Comparison of ENCODE assay signal across 1 cellular context in genomic region chr14:105019861-105020814, GRCh38.
A peak's percentile ranks its signal among the peaks of the same experiment; 100 is the strongest.
TF ChIP-seq lines count a peak whose summit lies in the region.

No MANE protein-coding gene starts in this region.

TF ChIP-seq in HepG2, 621 proteins besides CTCF, POLR2A, EP300 and RAD21 (continued from another document and continues in another):
- TF ChIP-seq GPBP1L1 (CRISPR knock-in tag; IDR thresholded peaks at IDR 0.05): no peak
- TF ChIP-seq, protein P1, sequence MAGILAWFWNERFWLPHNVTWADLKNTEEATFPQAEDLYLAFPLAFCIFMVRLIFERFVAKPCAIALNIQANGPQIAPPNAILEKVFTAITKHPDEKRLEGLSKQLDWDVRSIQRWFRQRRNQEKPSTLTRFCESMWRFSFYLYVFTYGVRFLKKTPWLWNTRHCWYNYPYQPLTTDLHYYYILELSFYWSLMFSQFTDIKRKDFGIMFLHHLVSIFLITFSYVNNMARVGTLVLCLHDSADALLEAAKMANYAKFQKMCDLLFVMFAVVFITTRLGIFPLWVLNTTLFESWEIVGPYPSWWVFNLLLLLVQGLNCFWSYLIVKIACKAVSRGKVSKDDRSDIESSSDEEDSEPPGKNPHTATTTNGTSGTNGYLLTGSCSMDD (CRISPR knock-in tag; IDR thresholded peaks at IDR 0.05): no peak
- TF ChIP-seq MXD1 (CRISPR knock-in tag; IDR thresholded peaks at IDR 0.05): peak; percentile 29; the same call in 1 of the 2 replicates
- no peak for TF ChIP-seq RARG (CRISPR knock-in tag; IDR thresholded peaks at IDR 0.05; ENCODE audit: low read depth)
- no peak for TF ChIP-seq TMF1 (CRISPR knock-in tag; IDR thresholded peaks at IDR 0.05; ENCODE audit: low read depth)
- no peak for TF ChIP-seq ONECUT2 (CRISPR knock-in tag; IDR thresholded peaks at IDR 0.05)
- no peak for TF ChIP-seq MTF1 (CRISPR knock-in tag; IDR thresholded peaks at IDR 0.05)
- TF ChIP-seq, protein P2, sequence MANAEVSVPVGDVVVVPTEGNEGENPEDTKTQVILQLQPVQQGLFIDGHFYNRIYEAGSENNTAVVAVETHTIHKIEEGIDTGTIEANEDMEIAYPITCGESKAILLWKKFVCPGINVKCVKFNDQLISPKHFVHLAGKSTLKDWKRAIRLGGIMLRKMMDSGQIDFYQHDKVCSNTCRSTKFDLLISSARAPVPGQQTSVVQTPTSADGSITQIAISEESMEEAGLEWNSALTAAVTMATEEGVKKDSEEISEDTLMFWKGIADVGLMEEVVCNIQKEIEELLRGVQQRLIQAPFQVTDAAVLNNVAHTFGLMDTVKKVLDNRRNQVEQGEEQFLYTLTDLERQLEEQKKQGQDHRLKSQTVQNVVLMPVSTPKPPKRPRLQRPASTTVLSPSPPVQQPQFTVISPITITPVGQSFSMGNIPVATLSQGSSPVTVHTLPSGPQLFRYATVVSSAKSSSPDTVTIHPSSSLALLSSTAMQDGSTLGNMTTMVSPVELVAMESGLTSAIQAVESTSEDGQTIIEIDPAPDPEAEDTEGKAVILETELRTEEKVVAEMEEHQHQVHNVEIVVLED (CRISPR knock-in tag; IDR thresholded peaks at IDR 0.05; ENCODE audit: borderline replicate concordance): no peak
- TF ChIP-seq RORA (CRISPR knock-in tag; IDR thresholded peaks at IDR 0.05): no peak; the same call in 1 of the 2 replicates
- TF ChIP-seq AGO2 (optimal IDR thresholded peaks at IDR 0.05; ENCODE audit: low read depth, low read length): peak; percentile 55
- TF ChIP-seq, protein P3, sequence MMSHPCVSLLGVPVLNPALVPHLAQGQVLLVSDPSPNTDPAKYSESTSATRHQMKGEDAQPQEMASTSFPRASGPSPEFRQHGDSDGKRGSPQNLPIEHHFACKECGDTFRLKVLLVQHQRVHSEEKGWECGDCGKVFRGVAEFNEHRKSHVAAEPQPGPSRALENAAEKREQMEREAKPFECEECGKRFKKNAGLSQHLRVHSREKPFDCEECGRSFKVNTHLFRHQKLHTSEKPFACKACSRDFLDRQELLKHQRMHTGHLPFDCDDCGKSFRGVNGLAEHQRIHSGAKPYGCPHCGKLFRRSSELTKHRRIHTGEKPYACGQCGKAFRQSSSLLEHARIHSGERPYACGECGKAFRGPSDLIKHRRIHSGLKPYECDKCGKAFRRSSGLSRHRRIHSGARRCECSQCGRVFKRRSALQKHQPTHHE (CRISPR knock-in tag; IDR thresholded peaks at IDR 0.05; ENCODE audit: borderline replicate concordance): peak; percentile 59; the same call in 1 of the 2 replicates
- TF ChIP-seq KDM5A (IDR thresholded peaks at IDR 0.05; ENCODE audit: borderline replicate concordance, low read length): no peak
- TF ChIP-seq SPEN (CRISPR knock-in tag; IDR thresholded peaks at IDR 0.05; ENCODE audit: low read depth): no peak
- no peak for TF ChIP-seq ZNF44 (CRISPR knock-in tag; IDR thresholded peaks at IDR 0.05)
- no peak for TF ChIP-seq ZFP36 (IDR thresholded peaks at IDR 0.05; ENCODE audit: borderline replicate concordance, low read depth, low read length, partially characterized antibody)
- no peak for TF ChIP-seq RERE (CRISPR knock-in tag; IDR thresholded peaks at IDR 0.05; ENCODE audit: low read depth)
- peak; percentile 93; the same call in 1 of the 2 replicates for TF ChIP-seq UBTF (CRISPR knock-in tag; IDR thresholded peaks at IDR 0.05)
- TF ChIP-seq, protein P4, sequence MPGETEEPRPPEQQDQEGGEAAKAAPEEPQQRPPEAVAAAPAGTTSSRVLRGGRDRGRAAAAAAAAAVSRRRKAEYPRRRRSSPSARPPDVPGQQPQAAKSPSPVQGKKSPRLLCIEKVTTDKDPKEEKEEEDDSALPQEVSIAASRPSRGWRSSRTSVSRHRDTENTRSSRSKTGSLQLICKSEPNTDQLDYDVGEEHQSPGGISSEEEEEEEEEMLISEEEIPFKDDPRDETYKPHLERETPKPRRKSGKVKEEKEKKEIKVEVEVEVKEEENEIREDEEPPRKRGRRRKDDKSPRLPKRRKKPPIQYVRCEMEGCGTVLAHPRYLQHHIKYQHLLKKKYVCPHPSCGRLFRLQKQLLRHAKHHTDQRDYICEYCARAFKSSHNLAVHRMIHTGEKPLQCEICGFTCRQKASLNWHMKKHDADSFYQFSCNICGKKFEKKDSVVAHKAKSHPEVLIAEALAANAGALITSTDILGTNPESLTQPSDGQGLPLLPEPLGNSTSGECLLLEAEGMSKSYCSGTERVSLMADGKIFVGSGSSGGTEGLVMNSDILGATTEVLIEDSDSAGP (CRISPR knock-in tag; IDR thresholded peaks at IDR 0.05; ENCODE audit: borderline replicate concordance): peak; percentile 47; the same call in 1 of the 2 replicates
- TF ChIP-seq FOSL1 (CRISPR knock-in tag; IDR thresholded peaks at IDR 0.05; ENCODE audit: borderline replicate concordance): no peak
- 0 out of 2 replicates have a peak, but pooled peaks have one; percentile 12 for TF ChIP-seq FOXK1 (CRISPR knock-in tag; IDR thresholded peaks at IDR 0.05; ENCODE audit: borderline replicate concordance, low read depth)
- no peak for TF ChIP-seq ZNF570 (CRISPR knock-in tag; IDR thresholded peaks at IDR 0.05; ENCODE audit: borderline replicate concordance)
- no peak for TF ChIP-seq MTF2 (CRISPR knock-in tag; IDR thresholded peaks at IDR 0.05; ENCODE audit: borderline replicate concordance)
- no peak for TF ChIP-seq IRX3 (CRISPR knock-in tag; IDR thresholded peaks at IDR 0.05; ENCODE audit: borderline replicate concordance, low read depth)
- peak; percentile 11; the same call in 1 of the 2 replicates for TF ChIP-seq ZNF160 (CRISPR knock-in tag; IDR thresholded peaks at IDR 0.05)
- TF ChIP-seq TOPORS (CRISPR knock-in tag; IDR thresholded peaks at IDR 0.05): 0 out of 2 replicates have a peak, but pooled peaks have one; percentile 41
- TF ChIP-seq ZNF629 (CRISPR knock-in tag; conservative IDR thresholded peaks at IDR 0.05): no peak
- no peak for TF ChIP-seq CBX2 (IDR thresholded peaks at IDR 0.05; ENCODE audit: low read depth, low read length)
- TF ChIP-seq CBX2 (CRISPR knock-in tag; IDR thresholded peaks at IDR 0.05; ENCODE audit: low read depth): no peak
- no peak for TF ChIP-seq ZNF512 (CRISPR knock-in tag; IDR thresholded peaks at IDR 0.05)
- no peak for TF ChIP-seq ZNF781 (CRISPR knock-in tag; IDR thresholded peaks at IDR 0.05; ENCODE audit: borderline replicate concordance, not compliant biosample characterization)
- no peak for TF ChIP-seq ZNF276 (CRISPR knock-in tag; IDR thresholded peaks at IDR 0.05; ENCODE audit: low read depth)
- peak; percentile 22; the same call in 1 of the 2 replicates for TF ChIP-seq HIVEP1 (CRISPR knock-in tag; IDR thresholded peaks at IDR 0.05)
- TF ChIP-seq, protein P5, sequence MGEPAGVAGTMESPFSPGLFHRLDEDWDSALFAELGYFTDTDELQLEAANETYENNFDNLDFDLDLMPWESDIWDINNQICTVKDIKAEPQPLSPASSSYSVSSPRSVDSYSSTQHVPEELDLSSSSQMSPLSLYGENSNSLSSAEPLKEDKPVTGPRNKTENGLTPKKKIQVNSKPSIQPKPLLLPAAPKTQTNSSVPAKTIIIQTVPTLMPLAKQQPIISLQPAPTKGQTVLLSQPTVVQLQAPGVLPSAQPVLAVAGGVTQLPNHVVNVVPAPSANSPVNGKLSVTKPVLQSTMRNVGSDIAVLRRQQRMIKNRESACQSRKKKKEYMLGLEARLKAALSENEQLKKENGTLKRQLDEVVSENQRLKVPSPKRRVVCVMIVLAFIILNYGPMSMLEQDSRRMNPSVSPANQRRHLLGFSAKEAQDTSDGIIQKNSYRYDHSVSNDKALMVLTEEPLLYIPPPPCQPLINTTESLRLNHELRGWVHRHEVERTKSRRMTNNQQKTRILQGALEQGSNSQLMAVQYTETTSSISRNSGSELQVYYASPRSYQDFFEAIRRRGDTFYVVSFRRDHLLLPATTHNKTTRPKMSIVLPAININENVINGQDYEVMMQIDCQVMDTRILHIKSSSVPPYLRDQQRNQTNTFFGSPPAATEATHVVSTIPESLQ (CRISPR knock-in tag; conservative IDR thresholded peaks at IDR 0.05): no peak
- TF ChIP-seq RFX5 (IDR thresholded peaks at IDR 0.05; ENCODE audit: low read depth, low read length): no peak
- peak; percentile 33; the same call in 1 of the 2 replicates for TF ChIP-seq NRL (CRISPR knock-in tag; IDR thresholded peaks at IDR 0.05; ENCODE audit: borderline replicate concordance)
- peak; percentile 11; the same call in 1 of the 2 replicates for TF ChIP-seq ZNF788 (CRISPR knock-in tag; IDR thresholded peaks at IDR 0.05; ENCODE audit: borderline replicate concordance)
